In the genomic region with DNA sequence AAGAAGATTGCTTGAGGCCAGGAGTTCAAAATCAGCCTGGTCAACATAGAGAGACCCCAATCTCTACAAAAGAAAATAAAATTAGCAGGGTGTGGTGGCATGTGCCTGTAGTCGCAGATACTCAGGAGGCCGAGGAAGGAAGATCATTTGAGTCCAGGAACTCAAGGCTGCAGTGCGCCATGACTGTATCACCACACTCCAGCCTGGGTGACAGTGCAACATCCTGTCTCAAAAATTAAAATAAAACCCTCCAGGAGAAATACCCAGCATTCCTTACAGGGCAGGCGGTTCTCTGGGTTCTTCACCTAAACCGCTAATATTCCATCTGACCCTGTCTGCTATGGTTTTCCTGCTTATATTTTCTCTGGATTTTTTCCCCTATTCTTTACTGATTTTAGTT, we compare ENCODE assay signal across 1 cellular context.
A peak's percentile ranks its signal among the peaks of the same experiment; 100 is the strongest.
TF ChIP-seq lines count a peak whose summit lies in the region.

No MANE protein-coding gene starts in this region.

TF ChIP-seq in K562, 482 proteins besides CTCF, POLR2A, EP300 and RAD21:
- TF ChIP-seq, protein P1, sequence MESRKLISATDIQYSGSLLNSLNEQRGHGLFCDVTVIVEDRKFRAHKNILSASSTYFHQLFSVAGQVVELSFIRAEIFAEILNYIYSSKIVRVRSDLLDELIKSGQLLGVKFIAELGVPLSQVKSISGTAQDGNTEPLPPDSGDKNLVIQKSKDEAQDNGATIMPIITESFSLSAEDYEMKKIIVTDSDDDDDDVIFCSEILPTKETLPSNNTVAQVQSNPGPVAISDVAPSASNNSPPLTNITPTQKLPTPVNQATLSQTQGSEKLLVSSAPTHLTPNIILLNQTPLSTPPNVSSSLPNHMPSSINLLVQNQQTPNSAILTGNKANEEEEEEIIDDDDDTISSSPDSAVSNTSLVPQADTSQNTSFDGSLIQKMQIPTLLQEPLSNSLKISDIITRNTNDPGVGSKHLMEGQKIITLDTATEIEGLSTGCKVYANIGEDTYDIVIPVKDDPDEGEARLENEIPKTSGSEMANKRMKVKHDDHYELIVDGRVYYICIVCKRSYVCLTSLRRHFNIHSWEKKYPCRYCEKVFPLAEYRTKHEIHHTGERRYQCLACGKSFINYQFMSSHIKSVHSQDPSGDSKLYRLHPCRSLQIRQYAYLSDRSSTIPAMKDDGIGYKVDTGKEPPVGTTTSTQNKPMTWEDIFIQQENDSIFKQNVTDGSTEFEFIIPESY (CRISPR knock-in tag; IDR thresholded peaks at IDR 0.05): peak; percentile 25; the same call in 1 of the 2 replicates
- TF ChIP-seq ZNF175 (CRISPR knock-in tag; IDR thresholded peaks at IDR 0.05; ENCODE audit: low read depth): no peak
